ENCODE assay signal across 9 cellular contexts in the genomic region with DNA sequence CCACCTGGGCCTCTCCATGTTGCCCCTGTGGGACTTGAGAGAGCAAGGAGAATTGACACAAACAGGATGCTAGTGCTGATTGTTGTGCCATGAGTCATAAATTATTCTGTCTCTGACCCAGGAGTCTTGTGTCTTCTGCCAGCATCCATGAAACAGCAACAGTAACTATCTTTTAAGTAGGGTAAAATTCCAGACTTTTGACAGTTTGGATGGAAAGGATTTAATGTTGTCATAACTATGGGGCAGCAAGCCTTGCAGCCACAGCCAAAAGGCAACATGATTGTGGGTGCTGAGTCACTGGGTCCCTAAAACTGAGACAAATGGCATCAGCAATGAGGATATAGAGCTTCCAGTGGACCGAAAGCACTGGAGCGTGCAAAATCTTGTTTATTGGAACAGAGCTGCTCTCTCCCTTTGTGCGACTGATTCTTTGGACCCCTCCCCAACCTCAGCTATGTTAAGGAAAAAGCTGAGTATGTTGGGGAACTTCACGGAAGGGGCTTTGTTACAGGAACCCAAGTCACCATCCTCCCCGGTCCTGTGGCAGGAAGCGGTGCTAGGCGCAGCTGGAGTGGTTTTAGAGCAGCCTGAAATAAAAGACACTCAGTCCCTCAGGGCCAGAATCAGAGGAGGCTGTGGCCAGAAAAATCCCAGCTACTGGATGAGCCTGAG. TPM values are rescaled to one million over a fixed set of nuclear protein-coding genes. Genes with fewer than 3 reads are reported as not detected.
A peak's percentile ranks its signal among the peaks of the same experiment; 100 is the strongest.
DNase-seq lines count a peak whose midpoint lies in the region; ATAC-seq lines count a peak whose summit lies in the region.
"Had no signal": no experiment of that assay in that cellular context is flagged by ENCODE, and none has a peak within 500 bp of the region (broad histone marks: within the 10 kb centered on the region; RNA-seq: fewer than 3 reads in every experiment).

No MANE protein-coding gene starts in this region.

- no peak overlapping the region for H3K27ac ChIP-seq in CD8-positive, alpha-beta memory T cell (ENCODE audit: low read depth, low read length)
- H3K27ac ChIP-seq in mesenchymal stem cell (ENCODE audit: low read length, poor library complexity, severe bottlenecking) = no peak overlapping the region

- H4K8ac ChIP-seq in mesenchymal stem cell (ENCODE audit: low read length) = peak overlapping the region; percentile 59

- H2BK5ac ChIP-seq in mesenchymal stem cell (ENCODE audit: low read depth, low read length, poor library complexity, severe bottlenecking) = no peak overlapping the region

- peak overlapping the region; percentile 25 for H3K9ac ChIP-seq in mesenchymal stem cell (ENCODE audit: low read length)

- no peak overlapping the region for H2BK120ac ChIP-seq in mesenchymal stem cell (ENCODE audit: low read depth, low read length)

- CTCF ChIA-PET in CD8-positive, alpha-beta memory T cell (lab: Charles Lee) = interaction anchor here (1.0 to 3.4 kb wide), 4 partner anchors 9 to 29 kb away, joined by 3 to 15 read pairs (median 3); a partner anchor contains a TSS

- H3K9me3 Mint-ChIP-seq in CD8-positive, alpha-beta memory T cell = no peaks in the 10 kb centered on the region

- no peak overlapping the region for H3K4me3 ChIP-seq in CD8-positive, alpha-beta memory T cell (ENCODE audit: low read length)
- H3K4me3 ChIP-seq in mesenchymal stem cell (ENCODE audit: insufficient read depth in 1 of 2, low read depth in 1 of 2, low read length in 2 of 2) = no peak overlapping the region
- H3K4me3 ChIP-seq: gastrocnemius medialis had no signal

- POLR2A ChIA-PET in CD8-positive, alpha-beta memory T cell (lab: Charles Lee) = interaction anchor here (0.8 to 1.5 kb wide), 6 partner anchors 9 to 221 kb away, joined by 3 to 6 read pairs (median 4); a partner anchor contains a TSS

- H3K36me3 Mint-ChIP-seq in CD8-positive, alpha-beta memory T cell = peaks cover 5 to 25% (median 6%) of the 10 kb centered on the region in 3 donors

- no peaks in the 10 kb centered on the region for H3K79me1 ChIP-seq in mesenchymal stem cell (replicated peaks; ENCODE audit: low read length, poor library complexity, severe bottlenecking)

- no peak overlapping the region for H3K4ac ChIP-seq in mesenchymal stem cell (ENCODE audit: low read depth in 1 of 2, low read length in 2 of 2)

- ATAC-seq in HG02798 (IDR thresholded peaks at IDR 0.05; ENCODE audit: poor library complexity, unreplicated experiment) = peak; percentile 51

- no peak overlapping the region for H3K23ac ChIP-seq in mesenchymal stem cell (ENCODE audit: low read length in 2 of 2)

- no peak overlapping the region for H4K91ac ChIP-seq in mesenchymal stem cell (ENCODE audit: low read length)

- H3K4me3 Mint-ChIP-seq in CD8-positive, alpha-beta memory T cell = peak overlapping the region; percentile 52 to 89 (median 72)

- H2BK12ac ChIP-seq in mesenchymal stem cell (ENCODE audit: low read length in 2 of 2) = peak overlapping the region in 1 of 2 experiments; percentile 26

- no peak overlapping the region for H2AK5ac ChIP-seq in mesenchymal stem cell (ENCODE audit: low read length, severe bottlenecking)

- H3K18ac ChIP-seq in mesenchymal stem cell (ENCODE audit: low read depth in 1 of 2, low read length in 2 of 2) = no peak overlapping the region

- DNase-seq in CD8-positive, alpha-beta memory T cell = peak in 2 of 5 donors; percentile 13 to 18
- peak; percentile 24 for DNase-seq in activated effector memory CD4-positive, alpha-beta T cell treated with Interleukin-2 at 50 U/mL for 16 hours
- DNase-seq in mesenchymal stem cell (peak; percentile 53), NCI-H2227 (lab: John Stamatoyannopoulos, UW; ENCODE audit: unreplicated experiment) (no peak), NCI-H748 treated with DMSO at 0.1 percent for 48 hours (lab: John Stamatoyannopoulos, UW) (no peak), HUDEP-2 (lab: John Stamatoyannopoulos, UW; ENCODE audit: unreplicated experiment in 76 of 76) (no peak)
- no peak for DNase-seq in effector CD8-positive, alpha-beta T cell (lab: John Stamatoyannopoulos, UW)
- DNase-seq: gastrocnemius medialis had no signal

- H3K27me3 Mint-ChIP-seq in CD8-positive, alpha-beta memory T cell = no peaks in the 10 kb centered on the region

- no peak overlapping the region for H3K14ac ChIP-seq in mesenchymal stem cell (ENCODE audit: low read length in 2 of 2)

- H3K27me3 ChIP-seq in CD8-positive, alpha-beta memory T cell (ENCODE audit: insufficient read depth, low read length, poor library complexity, severe bottlenecking) = no peaks in the 10 kb centered on the region
- peaks cover 0 to 2% of the 10 kb centered on the region in 2 experiments for H3K27me3 ChIP-seq in mesenchymal stem cell (ENCODE audit: control insufficient read depth in 1 of 2, insufficient read depth in 1 of 2, low read length in 2 of 2)

- peaks cover 42 to 67% (median 57%) of the 10 kb centered on the region in 3 donors for H3K4me1 Mint-ChIP-seq in CD8-positive, alpha-beta memory T cell

- H3K4me1 ChIP-seq in CD8-positive, alpha-beta memory T cell (ENCODE audit: insufficient read depth, low read length) = peaks cover 18% of the 10 kb centered on the region
- H3K4me1 ChIP-seq in mesenchymal stem cell (ENCODE audit: control insufficient read depth, insufficient read depth, low read depth, low read length) = peaks cover 3% of the 10 kb centered on the region

- H3K27ac Mint-ChIP-seq in CD8-positive, alpha-beta memory T cell = peak overlapping the region; percentile 87 to 98 (median 92)

- H2BK15ac ChIP-seq in mesenchymal stem cell (ENCODE audit: low read depth, poor library complexity, severe bottlenecking) = peak overlapping the region; percentile 34

- peak overlapping the region; percentile 36 for H2AFZ ChIP-seq in mesenchymal stem cell (ENCODE audit: low read depth, low read length)

- H3K36me3 ChIP-seq in CD8-positive, alpha-beta memory T cell (ENCODE audit: insufficient read depth, low read length) = no peaks in the 10 kb centered on the region
- H3K36me3 ChIP-seq in mesenchymal stem cell (ENCODE audit: control insufficient read depth in 1 of 2, insufficient read depth in 2 of 2, low read depth in 1 of 2, low read length in 2 of 2) = no peaks in the 10 kb centered on the region
- H3K36me3 ChIP-seq: gastrocnemius medialis had no signal

- no peak overlapping the region for H3K4me2 ChIP-seq in mesenchymal stem cell (ENCODE audit: low read length, poor library complexity, severe bottlenecking)

- no peaks in the 10 kb centered on the region for H3K9me3 ChIP-seq in CD8-positive, alpha-beta memory T cell (ENCODE audit: low read length)
- H3K9me3 ChIP-seq in mesenchymal stem cell (ENCODE audit: control insufficient read depth, low read length) = no peaks in the 10 kb centered on the region
- H3K9me3 ChIP-seq: gastrocnemius medialis had no signal

- 75% methylated on average over 7 of the region's 7 CpGs for WGBS in mesenchymal stem cell

RNA-seq across cellular contexts. Expression of a gene that starts 9.6 kb away (rescaled TPM):
- 10 to 100 TPM; 55.5 to 58.3 TPM for total RNA-seq in CD8-positive, alpha-beta memory T cell
- polyA plus RNA-seq in CD8-positive, alpha-beta memory T cell = 17.5 TPM
- 1.4 TPM for polyA plus RNA-seq in mesenchymal stem cell (2013, experiment 1 of 2)
- polyA plus RNA-seq in mesenchymal stem cell (2013, experiment 2 of 2) = 1.4 TPM

RNA-seq across cellular contexts. Expression of a gene that starts 10.2 kb away (rescaled TPM):
- 100 to 1,000 TPM; 203 to 206 TPM for total RNA-seq in CD8-positive, alpha-beta memory T cell
- 108 TPM for polyA plus RNA-seq in CD8-positive, alpha-beta memory T cell
- polyA plus RNA-seq in mesenchymal stem cell (2013, experiment 1 of 2) = 43.8 TPM
- polyA plus RNA-seq in mesenchymal stem cell (2013, experiment 2 of 2) = 39.2 TPM

RNA-seq across cellular contexts. Expression of a gene that starts 20.0 kb away (rescaled TPM):
- 10 to 100 TPM; 59.5 to 65.6 TPM for total RNA-seq in CD8-positive, alpha-beta memory T cell
- 1.3 TPM for polyA plus RNA-seq in CD8-positive, alpha-beta memory T cell
- 3.4 TPM for polyA plus RNA-seq in mesenchymal stem cell (2013, experiment 1 of 2)
- polyA plus RNA-seq in mesenchymal stem cell (2013, experiment 2 of 2) = 3.3 TPM

RNA-seq across cellular contexts. Expression of a gene that starts 49.5 kb away (rescaled TPM):
- total RNA-seq in CD8-positive, alpha-beta memory T cell = 10 to 100 TPM; 73.8 to 77.9 TPM
- 104 TPM for polyA plus RNA-seq in CD8-positive, alpha-beta memory T cell
- polyA plus RNA-seq in mesenchymal stem cell (2013, experiment 1 of 2) = 33.6 TPM
- polyA plus RNA-seq in mesenchymal stem cell (2013, experiment 2 of 2) = 32.9 TPM

RNA-seq across cellular contexts. Expression of a gene that starts 49.7 kb away (rescaled TPM):
- total RNA-seq in CD8-positive, alpha-beta memory T cell = 10 to 100 TPM; 29.8 to 33.4 TPM
- 46.8 TPM for polyA plus RNA-seq in CD8-positive, alpha-beta memory T cell
- polyA plus RNA-seq in mesenchymal stem cell (2013, experiment 1 of 2) = 56.4 TPM
- 55.0 TPM for polyA plus RNA-seq in mesenchymal stem cell (2013, experiment 2 of 2)

Comparison
In these comparisons a context has a peak if more than half of its experiments do, and no peak if none do; other contexts are left out.
1. DNase-seq: peak in activated effector memory CD4-positive, alpha-beta T cell treated with Interleukin-2 at 50 U/mL for 16 hours (single experiment) and mesenchymal stem cell (single experiment); none in NCI-H2227 (single experiment), NCI-H748 treated with DMSO at 0.1 percent for 48 hours (single experiment), HUDEP-2 (0 of 76) and effector CD8-positive, alpha-beta T cell (single experiment).